13 cellular contexts compared by ENCODE assay signal in genomic region chr17:81091134-81091530, GRCh38. TPM values are rescaled to one million over a fixed set of nuclear protein-coding genes. Genes with fewer than 3 reads are reported as not detected.
DNase-seq lines count a peak whose midpoint lies in the region; ATAC-seq, FAIRE-seq and TF ChIP-seq lines count a peak whose summit lies in the region.
"Had no signal": no experiment of that assay in that cellular context is flagged by ENCODE, and none has a peak within 500 bp of the region (broad histone marks: within the 10 kb centered on the region; RNA-seq: fewer than 3 reads in every experiment).

No MANE protein-coding gene starts in this region.

- H3K4me2 ChIP-seq in GM23338: no peak overlapping the region

- 0 out of 2 replicates have a peak, but pooled peaks cover 4% of the 10 kb centered on the region for H3F3A ChIP-seq in GM23338 (replicated peaks; ENCODE audit: low read depth)

- no peaks in the 10 kb centered on the region for H3K36me3 ChIP-seq in GM23338 (ENCODE audit: insufficient read depth)
- H3K36me3 ChIP-seq in esophagus squamous epithelium: peaks cover 7 to 48% (median 10%) of the 10 kb centered on the region in 3 donors
- peaks cover 16% of the 10 kb centered on the region for H3K36me3 ChIP-seq in suprapubic skin
- H3K36me3 ChIP-seq in CD8-positive, alpha-beta T cell (ENCODE audit: insufficient read depth, low read length): no peaks in the 10 kb centered on the region
- H3K36me3 ChIP-seq: BLaER1 treated with 17β-estradiol and CSF1 and Interleukin-3, amounts not matched to agents 10 nM and 100 nM had no signal

- no peak for TF ChIP-seq EP300 in suprapubic skin (IDR thresholded peaks at IDR 0.05)

- H3K4me3 ChIP-seq in GM23338 (no peak overlapping the region), esophagus squamous epithelium (no peak overlapping the region), suprapubic skin (no peak overlapping the region)
- no peak overlapping the region for H3K4me3 ChIP-seq in CD8-positive, alpha-beta T cell (ENCODE audit: low read depth, low read length)
- H3K4me3 ChIP-seq: HAP-1 had no signal

- H4K20me1 ChIP-seq in GM23338 (replicated peaks; ENCODE audit: insufficient read depth): no peaks in the 10 kb centered on the region

- CTCF ChIA-PET in CD8-positive, alpha-beta T cell (lab: Charles Lee): interaction anchor here (1.0 to 2.7 kb wide), 3 partner anchors 11 to 516 kb away, joined by 3 to 11 read pairs (median 3); no protein-coding TSS in a partner anchor

- H3K9me3 Mint-ChIP-seq in GM23338: no peaks in the 10 kb centered on the region
- no peaks in the 10 kb centered on the region for H3K9me3 Mint-ChIP-seq in CD8-positive, alpha-beta T cell

- ATAC-seq in GM23338 (peak; percentile 16; the same call in 2 of the 3 replicates), T-helper 17 cell (no peak)
- ATAC-seq in CD8-positive, alpha-beta T cell: no peak

- no peak for DNase-seq in GM23338 (ENCODE audit: low spot score)
- no peak for DNase-seq in T-helper 17 cell
- no peak for DNase-seq in esophagus squamous epithelium (lab: John Stamatoyannopoulos, UW)
- DNase-seq in suprapubic skin (ENCODE audit: low spot score in 2 of 2): no peak
- no peak for DNase-seq in RCC 7860 (ENCODE audit: low spot score)
- DNase-seq in A172 (ENCODE audit: low spot score): no peak
- no peak for DNase-seq in CD8-positive, alpha-beta T cell
- no peak for DNase-seq in NCI-H510A treated with DMSO at 0.1 percent for 48 hours (lab: John Stamatoyannopoulos, UW)
- DNase-seq: NCI-H2029 had no signal

- H3K9me2 ChIP-seq in GM23338 (ENCODE audit: insufficient read depth): no peaks in the 10 kb centered on the region

- H3K4me1 Mint-ChIP-seq in GM23338 (peaks cover 27% of the 10 kb centered on the region), T-helper 17 cell (peaks cover 29% of the 10 kb centered on the region)
- peaks cover 34% of the 10 kb centered on the region for H3K4me1 Mint-ChIP-seq in CD8-positive, alpha-beta T cell (ENCODE audit: low read depth)

- no peak for TF ChIP-seq CTCF in GM23338 (conservative IDR thresholded peaks at IDR 0.05; ENCODE audit: low read depth in 2 of 2)
- TF ChIP-seq CTCF in esophagus squamous epithelium (IDR thresholded peaks at IDR 0.05): no peak
- no peak for TF ChIP-seq CTCF in suprapubic skin (IDR thresholded peaks at IDR 0.05)
- no peak for TF ChIP-seq CTCF in CD8-positive, alpha-beta T cell (IDR thresholded peaks at IDR 0.05)

- intact Hi-C loops in esophagus squamous epithelium (cut with DNase I): loop anchor here (10.0 kb wide), 1 partner anchor 66 kb away; no protein-coding TSS in a partner anchor
- intact Hi-C loops in CD8-positive, alpha-beta T cell (cut with DNase I, micrococcal nuclease): no loop called here

- WGBS in esophagus squamous epithelium, 2 donors: no CpG with 5 or more reads among the region's 10 CpGs
- WGBS in suprapubic skin: 49% methylated on average over 5 of the region's 10 CpGs

- POLR2A ChIA-PET in CD8-positive, alpha-beta T cell (lab: Charles Lee): no interaction called here

- H3K4me1 ChIP-seq in GM23338 (ENCODE audit: insufficient read depth) (peaks cover 6% of the 10 kb centered on the region; the same call in 1 of the 2 replicates), esophagus squamous epithelium (peaks cover 69 to 100% (median 80%) of the 10 kb centered on the region in 3 donors), suprapubic skin (peaks cover 100% of the 10 kb centered on the region)
- peaks cover 28% of the 10 kb centered on the region for H3K4me1 ChIP-seq in CD8-positive, alpha-beta T cell (ENCODE audit: insufficient read depth, low read length)

- no peak overlapping the region for H2AFZ ChIP-seq in GM23338

- H3K4me3 Mint-ChIP-seq in GM23338: no peak overlapping the region
- H3K4me3 Mint-ChIP-seq in T-helper 17 cell: no peak overlapping the region
- no peak overlapping the region for H3K4me3 Mint-ChIP-seq in CD8-positive, alpha-beta T cell

- H3K27me3 ChIP-seq in GM23338 (ENCODE audit: insufficient read depth) (no peaks in the 10 kb centered on the region), esophagus squamous epithelium (no peaks in the 10 kb centered on the region), suprapubic skin (no peaks in the 10 kb centered on the region)
- no peaks in the 10 kb centered on the region for H3K27me3 ChIP-seq in CD8-positive, alpha-beta T cell (ENCODE audit: insufficient read depth, low read length)

- TF ChIP-seq POLR2A in esophagus squamous epithelium (IDR thresholded peaks at IDR 0.05) (no peak), suprapubic skin (IDR thresholded peaks at IDR 0.05) (no peak)

- H3K27ac Mint-ChIP-seq in GM23338: no peak overlapping the region
- H3K27ac Mint-ChIP-seq in T-helper 17 cell: peak overlapping the region; percentile 16
- no peak overlapping the region for H3K27ac Mint-ChIP-seq in CD8-positive, alpha-beta T cell

- H3K9me3 ChIP-seq in T-helper 17 cell (ENCODE audit: control insufficient read depth, low read length, poor library complexity, severe bottlenecking) (no peaks in the 10 kb centered on the region), esophagus squamous epithelium (no peaks in the 10 kb centered on the region), suprapubic skin (no peaks in the 10 kb centered on the region)
- no peaks in the 10 kb centered on the region for H3K9me3 ChIP-seq in CD8-positive, alpha-beta T cell (ENCODE audit: low read length)
- H3K9me3 ChIP-seq: BLaER1 treated with 17β-estradiol and CSF1 and Interleukin-3, amounts not matched to agents 10 nM and 100 nM; HAP-1 had no signal

- H3K36me3 Mint-ChIP-seq in GM23338 (ENCODE audit: low read depth) (no peaks in the 10 kb centered on the region; the same call in 2 of the 3 replicates), T-helper 17 cell (ENCODE audit: low read depth) (no peaks in the 10 kb centered on the region)
- H3K36me3 Mint-ChIP-seq in CD8-positive, alpha-beta T cell: peaks cover 2% of the 10 kb centered on the region

- H3K27ac ChIP-seq in GM23338 (ENCODE audit: low read depth) (no peak overlapping the region), esophagus squamous epithelium (peak overlapping the region; percentile 89 to 93 (median 93)), suprapubic skin (peak overlapping the region; percentile 70)
- no peak overlapping the region for H3K27ac ChIP-seq in CD8-positive, alpha-beta T cell (ENCODE audit: low read depth, low read length)

- no peaks in the 10 kb centered on the region for H3K79me2 ChIP-seq in GM23338 (replicated peaks; ENCODE audit: insufficient read depth)

- H3K27me3 Mint-ChIP-seq in GM23338 (ENCODE audit: insufficient read depth, low read depth, poor library complexity) (peaks cover 21% of the 10 kb centered on the region), T-helper 17 cell (no peaks in the 10 kb centered on the region)
- H3K27me3 Mint-ChIP-seq in CD8-positive, alpha-beta T cell (ENCODE audit: low read depth): no peaks in the 10 kb centered on the region

- no peak for FAIRE-seq in RCC 7860 (lab: Jason Lieb, UNC)
- FAIRE-seq: A204.1, G401.6 had no signal

TF ChIP-seq in GM23338, 12 proteins besides CTCF, POLR2A, EP300 and RAD21 (continues in another document):
- TF ChIP-seq ETS1 (IDR thresholded peaks at IDR 0.05): no peak

RNA-seq across cellular contexts. Expression of gene BAIAP2, which starts 56.2 kb away (rescaled TPM):
- total RNA-seq in GM23338 (2014; rRNA removed; shearing (Covaris generic)): 16.7 and 22.7 TPM in 2 replicates
- polyA plus RNA-seq in GM23338 (2016; fragmentation: Nextera tagmentation; extraction: Ambion mirVana): 21.7 and 22.7 TPM in 2 replicates
- total RNA-seq in T-helper 17 cell: 10 to 100 TPM; 11.0 to 13.9 TPM
- 100 to 1,000 TPM in 3 of 4 donors, 10 to 100 TPM in 1; 87.8 to 175 (median 105) TPM for total RNA-seq in esophagus squamous epithelium
- total RNA-seq in suprapubic skin: 100 to 1,000 TPM; 214 to 283 (median 260) TPM
- total RNA-seq in A172 (2014; rRNA removed; shearing (Covaris generic)): 83.1 and 89.5 TPM in 2 replicates
- total RNA-seq in CD8-positive, alpha-beta T cell: 1 to 10 TPM; 8.5 to 9.1 TPM

Comparison
In these comparisons a context has a peak if more than half of its experiments do, and no peak if none do; other contexts are left out.
1. H3K27ac ChIP-seq: peak in esophagus squamous epithelium (4 of 4) and suprapubic skin (single experiment); none in GM23338 (single experiment) and CD8-positive, alpha-beta T cell (single experiment).